1 cellular context compared by ENCODE assay signal in genomic region chr20:62997626-62998025, GRCh38.
TF ChIP-seq lines count a peak whose summit lies in the region.

No MANE protein-coding gene starts in this region.

TF ChIP-seq in HepG2, 621 proteins besides CTCF, POLR2A, EP300 and RAD21:
- TF ChIP-seq NR2F2 (IDR thresholded peaks at IDR 0.05; ENCODE audit: borderline replicate concordance, low read depth) (no peak), ZNF550 (CRISPR knock-in tag; IDR thresholded peaks at IDR 0.05; ENCODE audit: borderline replicate concordance) (no peak), EZH2 (conservative IDR thresholded peaks at IDR 0.05; ENCODE audit: low read depth, low read length) (0 out of 2 replicates have a peak, but pooled peaks have one; percentile 76)
